In the genomic region with DNA sequence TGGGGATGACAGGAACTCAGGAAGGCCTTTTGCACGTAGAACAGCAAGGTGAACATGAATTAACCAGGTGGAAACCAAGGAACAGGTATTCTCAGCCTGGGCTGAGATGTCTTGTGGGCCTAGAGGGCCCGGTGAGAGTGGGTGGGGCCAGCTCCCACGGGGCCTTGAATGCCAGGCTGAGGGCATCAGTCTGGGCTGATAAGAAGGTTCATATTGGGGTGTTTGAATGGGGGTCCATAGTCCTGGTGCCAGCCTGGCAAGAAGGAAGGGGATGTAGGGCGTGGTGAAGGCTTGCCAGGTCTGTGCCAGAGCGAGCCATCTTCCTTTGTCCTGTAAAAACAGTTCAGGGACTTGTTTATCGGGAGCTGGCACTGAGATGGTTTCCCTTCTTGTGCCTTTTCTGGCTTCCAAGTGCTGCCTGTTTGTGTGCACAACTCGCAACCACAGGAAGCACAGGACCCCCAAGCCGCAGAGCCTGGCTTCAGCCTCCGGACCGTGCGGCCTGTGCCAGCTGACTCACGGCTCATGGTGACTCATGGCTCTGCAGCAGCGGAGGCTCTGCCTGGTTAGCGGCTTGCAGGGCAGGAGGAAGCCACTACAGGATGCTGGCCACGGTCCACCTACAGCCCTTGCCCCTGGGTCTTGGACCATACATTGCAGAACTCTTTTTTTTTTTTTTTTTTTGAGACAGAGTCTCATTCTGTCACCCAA, we compare ENCODE assay signal across 1 cellular context.
A peak's percentile ranks its signal among the peaks of the same experiment; 100 is the strongest.
TF ChIP-seq lines count a peak whose summit lies in the region.

No MANE protein-coding gene starts in this region.

TF ChIP-seq in HepG2, 621 proteins besides CTCF, POLR2A, EP300 and RAD21 (continued from another document and continues in another):
- TF ChIP-seq, protein P1, sequence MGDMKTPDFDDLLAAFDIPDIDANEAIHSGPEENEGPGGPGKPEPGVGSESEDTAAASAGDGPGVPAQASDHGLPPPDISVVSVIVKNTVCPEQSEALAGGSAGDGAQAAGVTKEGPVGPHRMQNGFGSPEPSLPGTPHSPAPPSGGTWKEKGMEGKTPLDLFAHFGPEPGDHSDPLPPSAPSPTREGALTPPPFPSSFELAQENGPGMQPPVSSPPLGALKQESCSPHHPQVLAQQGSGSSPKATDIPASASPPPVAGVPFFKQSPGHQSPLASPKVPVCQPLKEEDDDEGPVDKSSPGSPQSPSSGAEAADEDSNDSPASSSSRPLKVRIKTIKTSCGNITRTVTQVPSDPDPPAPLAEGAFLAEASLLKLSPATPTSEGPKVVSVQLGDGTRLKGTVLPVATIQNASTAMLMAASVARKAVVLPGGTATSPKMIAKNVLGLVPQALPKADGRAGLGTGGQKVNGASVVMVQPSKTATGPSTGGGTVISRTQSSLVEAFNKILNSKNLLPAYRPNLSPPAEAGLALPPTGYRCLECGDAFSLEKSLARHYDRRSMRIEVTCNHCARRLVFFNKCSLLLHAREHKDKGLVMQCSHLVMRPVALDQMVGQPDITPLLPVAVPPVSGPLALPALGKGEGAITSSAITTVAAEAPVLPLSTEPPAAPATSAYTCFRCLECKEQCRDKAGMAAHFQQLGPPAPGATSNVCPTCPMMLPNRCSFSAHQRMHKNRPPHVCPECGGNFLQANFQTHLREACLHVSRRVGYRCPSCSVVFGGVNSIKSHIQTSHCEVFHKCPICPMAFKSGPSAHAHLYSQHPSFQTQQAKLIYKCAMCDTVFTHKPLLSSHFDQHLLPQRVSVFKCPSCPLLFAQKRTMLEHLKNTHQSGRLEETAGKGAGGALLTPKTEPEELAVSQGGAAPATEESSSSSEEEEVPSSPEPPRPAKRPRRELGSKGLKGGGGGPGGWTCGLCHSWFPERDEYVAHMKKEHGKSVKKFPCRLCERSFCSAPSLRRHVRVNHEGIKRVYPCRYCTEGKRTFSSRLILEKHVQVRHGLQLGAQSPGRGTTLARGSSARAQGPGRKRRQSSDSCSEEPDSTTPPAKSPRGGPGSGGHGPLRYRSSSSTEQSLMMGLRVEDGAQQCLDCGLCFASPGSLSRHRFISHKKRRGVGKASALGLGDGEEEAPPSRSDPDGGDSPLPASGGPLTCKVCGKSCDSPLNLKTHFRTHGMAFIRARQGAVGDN (CRISPR knock-in tag; IDR thresholded peaks at IDR 0.05) = peak; percentile 82
- TF ChIP-seq, protein P2, sequence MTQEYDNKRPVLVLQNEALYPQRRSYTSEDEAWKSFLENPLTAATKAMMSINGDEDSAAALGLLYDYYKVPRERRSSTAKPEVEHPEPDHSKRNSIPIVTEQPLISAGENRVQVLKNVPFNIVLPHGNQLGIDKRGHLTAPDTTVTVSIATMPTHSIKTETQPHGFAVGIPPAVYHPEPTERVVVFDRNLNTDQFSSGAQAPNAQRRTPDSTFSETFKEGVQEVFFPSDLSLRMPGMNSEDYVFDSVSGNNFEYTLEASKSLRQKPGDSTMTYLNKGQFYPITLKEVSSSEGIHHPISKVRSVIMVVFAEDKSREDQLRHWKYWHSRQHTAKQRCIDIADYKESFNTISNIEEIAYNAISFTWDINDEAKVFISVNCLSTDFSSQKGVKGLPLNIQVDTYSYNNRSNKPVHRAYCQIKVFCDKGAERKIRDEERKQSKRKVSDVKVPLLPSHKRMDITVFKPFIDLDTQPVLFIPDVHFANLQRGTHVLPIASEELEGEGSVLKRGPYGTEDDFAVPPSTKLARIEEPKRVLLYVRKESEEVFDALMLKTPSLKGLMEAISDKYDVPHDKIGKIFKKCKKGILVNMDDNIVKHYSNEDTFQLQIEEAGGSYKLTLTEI (CRISPR knock-in tag; conservative IDR thresholded peaks at IDR 0.05) = no peak
- TF ChIP-seq, protein P3, sequence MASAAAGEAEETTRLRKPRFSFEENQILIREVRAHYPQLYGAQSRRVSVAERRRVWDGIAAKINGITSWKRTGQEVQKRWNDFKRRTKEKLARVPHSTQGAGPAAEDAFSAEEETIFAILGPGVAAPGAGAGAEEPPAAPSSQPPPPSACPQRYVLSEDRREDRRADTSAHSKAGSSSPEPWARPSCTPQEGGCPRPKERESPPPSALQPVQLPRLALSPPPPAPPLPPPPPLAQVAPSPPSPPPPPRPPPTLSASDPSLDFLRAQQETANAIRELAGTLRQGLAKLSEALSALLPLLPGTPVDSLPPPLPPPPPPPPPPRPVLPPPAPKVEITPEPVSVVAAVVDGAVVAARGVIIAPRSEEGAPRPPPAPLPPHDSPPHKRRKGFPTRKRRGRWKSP (CRISPR knock-in tag; IDR thresholded peaks at IDR 0.05) = no peak; the same call in 1 of the 2 replicates
- no peak for TF ChIP-seq ZNF816 (CRISPR knock-in tag; IDR thresholded peaks at IDR 0.05; ENCODE audit: borderline replicate concordance)
- TF ChIP-seq, protein P4, sequence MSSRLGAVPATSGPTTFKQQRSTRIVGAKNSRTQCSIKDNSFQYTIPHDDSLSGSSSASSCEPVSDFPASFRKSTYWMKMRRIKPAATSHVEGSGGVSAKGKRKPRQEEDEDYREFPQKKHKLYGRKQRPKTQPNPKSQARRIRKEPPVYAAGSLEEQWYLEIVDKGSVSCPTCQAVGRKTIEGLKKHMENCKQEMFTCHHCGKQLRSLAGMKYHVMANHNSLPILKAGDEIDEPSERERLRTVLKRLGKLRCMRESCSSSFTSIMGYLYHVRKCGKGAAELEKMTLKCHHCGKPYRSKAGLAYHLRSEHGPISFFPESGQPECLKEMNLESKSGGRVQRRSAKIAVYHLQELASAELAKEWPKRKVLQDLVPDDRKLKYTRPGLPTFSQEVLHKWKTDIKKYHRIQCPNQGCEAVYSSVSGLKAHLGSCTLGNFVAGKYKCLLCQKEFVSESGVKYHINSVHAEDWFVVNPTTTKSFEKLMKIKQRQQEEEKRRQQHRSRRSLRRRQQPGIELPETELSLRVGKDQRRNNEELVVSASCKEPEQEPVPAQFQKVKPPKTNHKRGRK (CRISPR knock-in tag; IDR thresholded peaks at IDR 0.05) = no peak
- no peak for TF ChIP-seq MZF1 (CRISPR knock-in tag; IDR thresholded peaks at IDR 0.05; ENCODE audit: borderline replicate concordance)
- no peak for TF ChIP-seq ZNF501 (CRISPR knock-in tag; IDR thresholded peaks at IDR 0.05)
- TF ChIP-seq MAFK (conservative IDR thresholded peaks at IDR 0.05 in 1 of 2, IDR thresholded peaks at IDR 0.05 in 1 of 2; ENCODE audit: low read length in 2 of 2) = no peak
- TF ChIP-seq REPIN1 (CRISPR knock-in tag; IDR thresholded peaks at IDR 0.05; ENCODE audit: borderline replicate concordance, low read depth) = no peak
- no peak for TF ChIP-seq HOXA5 (CRISPR knock-in tag; IDR thresholded peaks at IDR 0.05)
- TF ChIP-seq ZNF713 (CRISPR knock-in tag; IDR thresholded peaks at IDR 0.05) = no peak
- TF ChIP-seq ZNF761 (CRISPR knock-in tag; conservative IDR thresholded peaks at IDR 0.05) = no peak
- TF ChIP-seq KDM2A (CRISPR knock-in tag; IDR thresholded peaks at IDR 0.05; ENCODE audit: borderline replicate concordance, low read depth) = peak; percentile 52
- peak; percentile 97 for TF ChIP-seq FOSL2 (CRISPR knock-in tag; IDR thresholded peaks at IDR 0.05)
- TF ChIP-seq, protein P5, sequence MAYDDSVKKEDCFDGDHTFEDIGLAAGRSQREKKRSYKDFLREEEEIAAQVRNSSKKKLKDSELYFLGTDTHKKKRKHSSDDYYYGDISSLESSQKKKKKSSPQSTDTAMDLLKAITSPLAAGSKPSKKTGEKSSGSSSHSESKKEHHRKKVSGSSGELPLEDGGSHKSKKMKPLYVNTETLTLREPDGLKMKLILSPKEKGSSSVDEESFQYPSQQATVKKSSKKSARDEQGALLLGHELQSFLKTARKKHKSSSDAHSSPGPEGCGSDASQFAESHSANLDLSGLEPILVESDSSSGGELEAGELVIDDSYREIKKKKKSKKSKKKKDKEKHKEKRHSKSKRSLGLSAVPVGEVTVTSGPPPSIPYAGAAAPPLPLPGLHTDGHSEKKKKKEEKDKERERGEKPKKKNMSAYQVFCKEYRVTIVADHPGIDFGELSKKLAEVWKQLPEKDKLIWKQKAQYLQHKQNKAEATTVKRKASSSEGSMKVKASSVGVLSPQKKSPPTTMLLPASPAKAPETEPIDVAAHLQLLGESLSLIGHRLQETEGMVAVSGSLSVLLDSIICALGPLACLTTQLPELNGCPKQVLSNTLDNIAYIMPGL (CRISPR knock-in tag; IDR thresholded peaks at IDR 0.05; ENCODE audit: borderline replicate concordance in 1 of 2, low read depth in 1 of 2) = 0 out of 4 replicates have a peak, but pooled peaks of 1 of the 2 experiments have one; percentile 40
- TF ChIP-seq, protein P6, sequence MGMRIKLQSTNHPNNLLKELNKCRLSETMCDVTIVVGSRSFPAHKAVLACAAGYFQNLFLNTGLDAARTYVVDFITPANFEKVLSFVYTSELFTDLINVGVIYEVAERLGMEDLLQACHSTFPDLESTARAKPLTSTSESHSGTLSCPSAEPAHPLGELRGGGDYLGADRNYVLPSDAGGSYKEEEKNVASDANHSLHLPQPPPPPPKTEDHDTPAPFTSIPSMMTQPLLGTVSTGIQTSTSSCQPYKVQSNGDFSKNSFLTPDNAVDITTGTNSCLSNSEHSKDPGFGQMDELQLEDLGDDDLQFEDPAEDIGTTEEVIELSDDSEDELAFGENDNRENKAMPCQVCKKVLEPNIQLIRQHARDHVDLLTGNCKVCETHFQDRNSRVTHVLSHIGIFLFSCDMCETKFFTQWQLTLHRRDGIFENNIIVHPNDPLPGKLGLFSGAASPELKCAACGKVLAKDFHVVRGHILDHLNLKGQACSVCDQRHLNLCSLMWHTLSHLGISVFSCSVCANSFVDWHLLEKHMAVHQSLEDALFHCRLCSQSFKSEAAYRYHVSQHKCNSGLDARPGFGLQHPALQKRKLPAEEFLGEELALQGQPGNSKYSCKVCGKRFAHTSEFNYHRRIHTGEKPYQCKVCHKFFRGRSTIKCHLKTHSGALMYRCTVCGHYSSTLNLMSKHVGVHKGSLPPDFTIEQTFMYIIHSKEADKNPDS (CRISPR knock-in tag; IDR thresholded peaks at IDR 0.05) = no peak
- TF ChIP-seq, protein P7, sequence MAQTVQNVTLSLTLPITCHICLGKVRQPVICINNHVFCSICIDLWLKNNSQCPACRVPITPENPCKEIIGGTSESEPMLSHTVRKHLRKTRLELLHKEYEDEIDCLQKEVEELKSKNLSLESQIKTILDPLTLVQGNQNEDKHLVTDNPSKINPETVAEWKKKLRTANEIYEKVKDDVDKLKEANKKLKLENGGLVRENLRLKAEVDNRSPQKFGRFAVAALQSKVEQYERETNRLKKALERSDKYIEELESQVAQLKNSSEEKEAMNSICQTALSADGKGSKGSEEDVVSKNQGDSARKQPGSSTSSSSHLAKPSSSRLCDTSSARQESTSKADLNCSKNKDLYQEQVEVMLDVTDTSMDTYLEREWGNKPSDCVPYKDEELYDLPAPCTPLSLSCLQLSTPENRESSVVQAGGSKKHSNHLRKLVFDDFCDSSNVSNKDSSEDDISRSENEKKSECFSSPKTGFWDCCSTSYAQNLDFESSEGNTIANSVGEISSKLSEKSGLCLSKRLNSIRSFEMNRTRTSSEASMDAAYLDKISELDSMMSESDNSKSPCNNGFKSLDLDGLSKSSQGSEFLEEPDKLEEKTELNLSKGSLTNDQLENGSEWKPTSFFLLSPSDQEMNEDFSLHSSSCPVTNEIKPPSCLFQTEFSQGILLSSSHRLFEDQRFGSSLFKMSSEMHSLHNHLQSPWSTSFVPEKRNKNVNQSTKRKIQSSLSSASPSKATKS (CRISPR knock-in tag; IDR thresholded peaks at IDR 0.05) = no peak
- TF ChIP-seq CBX2 (IDR thresholded peaks at IDR 0.05; ENCODE audit: low read depth, low read length) = no peak
- no peak for TF ChIP-seq CBX2 (CRISPR knock-in tag; IDR thresholded peaks at IDR 0.05; ENCODE audit: low read depth)
- no peak for TF ChIP-seq AGO1 (IDR thresholded peaks at IDR 0.05; ENCODE audit: low read depth, low read length, poor library complexity, severe bottlenecking)
- TF ChIP-seq, protein P8, sequence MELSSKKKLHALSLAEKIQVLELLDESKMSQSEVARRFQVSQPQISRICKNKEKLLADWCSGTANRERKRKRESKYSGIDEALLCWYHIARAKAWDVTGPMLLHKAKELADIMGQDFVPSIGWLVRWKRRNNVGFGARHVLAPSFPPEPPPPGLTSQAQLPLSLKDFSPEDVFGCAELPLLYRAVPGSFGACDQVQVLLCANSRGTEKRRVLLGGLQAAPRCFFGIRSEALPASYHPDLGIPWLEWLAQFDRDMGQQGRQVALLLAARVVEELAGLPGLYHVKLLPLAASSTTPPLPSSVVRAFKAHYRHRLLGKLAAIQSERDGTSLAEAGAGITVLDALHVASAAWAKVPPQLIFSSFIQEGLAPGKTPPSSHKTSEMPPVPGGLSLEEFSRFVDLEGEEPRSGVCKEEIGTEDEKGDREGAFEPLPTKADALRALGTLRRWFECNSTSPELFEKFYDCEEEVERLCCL (CRISPR knock-in tag; IDR thresholded peaks at IDR 0.05; ENCODE audit: borderline replicate concordance) = no peak
- no peak for TF ChIP-seq REXO4 (CRISPR knock-in tag; IDR thresholded peaks at IDR 0.05; ENCODE audit: borderline replicate concordance)
- peak; percentile 51; the same call in 1 of the 3 replicates for TF ChIP-seq MXI1 (IDR thresholded peaks at IDR 0.05; ENCODE audit: borderline replicate concordance, low read depth, low read length)
- TF ChIP-seq SCMH1 (CRISPR knock-in tag; IDR thresholded peaks at IDR 0.05; ENCODE audit: borderline replicate concordance) = no peak
- TF ChIP-seq SALL2 (CRISPR knock-in tag; IDR thresholded peaks at IDR 0.05) = no peak
- no peak for TF ChIP-seq KDM6A (CRISPR knock-in tag; IDR thresholded peaks at IDR 0.05; ENCODE audit: low read depth)
- no peak for TF ChIP-seq ATF7-NPFF (CRISPR knock-in tag; IDR thresholded peaks at IDR 0.05; ENCODE audit: low read depth)
- peak; percentile 54; the same call in 1 of the 2 replicates for TF ChIP-seq BHLHE40 (IDR thresholded peaks at IDR 0.05; ENCODE audit: low read length)
- no peak for TF ChIP-seq ZNF317 (CRISPR knock-in tag; IDR thresholded peaks at IDR 0.05)
- TF ChIP-seq, protein P9, sequence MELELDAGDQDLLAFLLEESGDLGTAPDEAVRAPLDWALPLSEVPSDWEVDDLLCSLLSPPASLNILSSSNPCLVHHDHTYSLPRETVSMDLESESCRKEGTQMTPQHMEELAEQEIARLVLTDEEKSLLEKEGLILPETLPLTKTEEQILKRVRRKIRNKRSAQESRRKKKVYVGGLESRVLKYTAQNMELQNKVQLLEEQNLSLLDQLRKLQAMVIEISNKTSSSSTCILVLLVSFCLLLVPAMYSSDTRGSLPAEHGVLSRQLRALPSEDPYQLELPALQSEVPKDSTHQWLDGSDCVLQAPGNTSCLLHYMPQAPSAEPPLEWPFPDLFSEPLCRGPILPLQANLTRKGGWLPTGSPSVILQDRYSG (CRISPR knock-in tag; IDR thresholded peaks at IDR 0.05) = no peak
- TF ChIP-seq ZNF83 (CRISPR knock-in tag; IDR thresholded peaks at IDR 0.05; ENCODE audit: borderline replicate concordance) = no peak
- TF ChIP-seq, protein P10, sequence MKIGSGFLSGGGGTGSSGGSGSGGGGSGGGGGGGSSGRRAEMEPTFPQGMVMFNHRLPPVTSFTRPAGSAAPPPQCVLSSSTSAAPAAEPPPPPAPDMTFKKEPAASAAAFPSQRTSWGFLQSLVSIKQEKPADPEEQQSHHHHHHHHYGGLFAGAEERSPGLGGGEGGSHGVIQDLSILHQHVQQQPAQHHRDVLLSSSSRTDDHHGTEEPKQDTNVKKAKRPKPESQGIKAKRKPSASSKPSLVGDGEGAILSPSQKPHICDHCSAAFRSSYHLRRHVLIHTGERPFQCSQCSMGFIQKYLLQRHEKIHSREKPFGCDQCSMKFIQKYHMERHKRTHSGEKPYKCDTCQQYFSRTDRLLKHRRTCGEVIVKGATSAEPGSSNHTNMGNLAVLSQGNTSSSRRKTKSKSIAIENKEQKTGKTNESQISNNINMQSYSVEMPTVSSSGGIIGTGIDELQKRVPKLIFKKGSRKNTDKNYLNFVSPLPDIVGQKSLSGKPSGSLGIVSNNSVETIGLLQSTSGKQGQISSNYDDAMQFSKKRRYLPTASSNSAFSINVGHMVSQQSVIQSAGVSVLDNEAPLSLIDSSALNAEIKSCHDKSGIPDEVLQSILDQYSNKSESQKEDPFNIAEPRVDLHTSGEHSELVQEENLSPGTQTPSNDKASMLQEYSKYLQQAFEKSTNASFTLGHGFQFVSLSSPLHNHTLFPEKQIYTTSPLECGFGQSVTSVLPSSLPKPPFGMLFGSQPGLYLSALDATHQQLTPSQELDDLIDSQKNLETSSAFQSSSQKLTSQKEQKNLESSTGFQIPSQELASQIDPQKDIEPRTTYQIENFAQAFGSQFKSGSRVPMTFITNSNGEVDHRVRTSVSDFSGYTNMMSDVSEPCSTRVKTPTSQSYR (CRISPR knock-in tag; IDR thresholded peaks at IDR 0.05; ENCODE audit: borderline replicate concordance) = no peak
- TF ChIP-seq ZNF790 (CRISPR knock-in tag; IDR thresholded peaks at IDR 0.05; ENCODE audit: borderline replicate concordance) = no peak
